2 cellular contexts compared by ENCODE assay signal in the genomic region with DNA sequence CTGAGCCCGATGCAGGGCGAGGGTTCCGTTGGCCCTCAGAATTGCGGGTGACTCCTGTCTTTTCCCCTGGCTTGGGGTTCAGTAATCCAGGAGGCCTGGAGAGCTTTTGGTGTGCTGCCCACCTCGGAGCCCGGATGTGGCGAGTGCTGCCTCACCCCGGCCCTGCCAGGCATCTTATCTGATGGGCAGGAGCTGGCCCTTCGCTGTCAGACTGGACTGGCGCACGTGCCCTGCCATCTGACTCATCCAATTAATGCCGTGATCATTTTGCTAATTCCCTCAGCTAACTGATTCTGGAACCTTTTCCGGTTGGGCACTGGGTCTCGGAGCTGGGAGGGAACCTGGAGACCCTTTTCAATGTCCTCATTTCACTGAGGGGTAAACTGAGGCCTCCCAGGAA.
TF ChIP-seq lines count a peak whose summit lies in the region.

No MANE protein-coding gene starts in this region.

TF ChIP-seq in liver, 16 proteins besides CTCF, POLR2A, EP300 and RAD21:
- TF ChIP-seq RXRA (IDR thresholded peaks at IDR 0.05), result peak in 1 of 2 donors; percentile 57
- TF ChIP-seq HNF4A (conservative IDR thresholded peaks at IDR 0.05), result peak in 1 of 2 donors; percentile 46
- TF ChIP-seq FOXA1 (IDR thresholded peaks at IDR 0.05), result no peak
- TF ChIP-seq, protein P1, sequence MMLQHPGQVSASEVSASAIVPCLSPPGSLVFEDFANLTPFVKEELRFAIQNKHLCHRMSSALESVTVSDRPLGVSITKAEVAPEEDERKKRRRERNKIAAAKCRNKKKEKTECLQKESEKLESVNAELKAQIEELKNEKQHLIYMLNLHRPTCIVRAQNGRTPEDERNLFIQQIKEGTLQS (IDR thresholded peaks at IDR 0.05), result no peak
- TF ChIP-seq JUND (IDR thresholded peaks at IDR 0.05), result peak in 1 of 2 donors; percentile 68
- TF ChIP-seq, protein P2, sequence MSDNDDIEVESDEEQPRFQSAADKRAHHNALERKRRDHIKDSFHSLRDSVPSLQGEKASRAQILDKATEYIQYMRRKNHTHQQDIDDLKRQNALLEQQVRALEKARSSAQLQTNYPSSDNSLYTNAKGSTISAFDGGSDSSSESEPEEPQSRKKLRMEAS (IDR thresholded peaks at IDR 0.05), result peak; percentile 69
- no peak for TF ChIP-seq NR2F2 (IDR thresholded peaks at IDR 0.05)
- TF ChIP-seq, protein P3, sequence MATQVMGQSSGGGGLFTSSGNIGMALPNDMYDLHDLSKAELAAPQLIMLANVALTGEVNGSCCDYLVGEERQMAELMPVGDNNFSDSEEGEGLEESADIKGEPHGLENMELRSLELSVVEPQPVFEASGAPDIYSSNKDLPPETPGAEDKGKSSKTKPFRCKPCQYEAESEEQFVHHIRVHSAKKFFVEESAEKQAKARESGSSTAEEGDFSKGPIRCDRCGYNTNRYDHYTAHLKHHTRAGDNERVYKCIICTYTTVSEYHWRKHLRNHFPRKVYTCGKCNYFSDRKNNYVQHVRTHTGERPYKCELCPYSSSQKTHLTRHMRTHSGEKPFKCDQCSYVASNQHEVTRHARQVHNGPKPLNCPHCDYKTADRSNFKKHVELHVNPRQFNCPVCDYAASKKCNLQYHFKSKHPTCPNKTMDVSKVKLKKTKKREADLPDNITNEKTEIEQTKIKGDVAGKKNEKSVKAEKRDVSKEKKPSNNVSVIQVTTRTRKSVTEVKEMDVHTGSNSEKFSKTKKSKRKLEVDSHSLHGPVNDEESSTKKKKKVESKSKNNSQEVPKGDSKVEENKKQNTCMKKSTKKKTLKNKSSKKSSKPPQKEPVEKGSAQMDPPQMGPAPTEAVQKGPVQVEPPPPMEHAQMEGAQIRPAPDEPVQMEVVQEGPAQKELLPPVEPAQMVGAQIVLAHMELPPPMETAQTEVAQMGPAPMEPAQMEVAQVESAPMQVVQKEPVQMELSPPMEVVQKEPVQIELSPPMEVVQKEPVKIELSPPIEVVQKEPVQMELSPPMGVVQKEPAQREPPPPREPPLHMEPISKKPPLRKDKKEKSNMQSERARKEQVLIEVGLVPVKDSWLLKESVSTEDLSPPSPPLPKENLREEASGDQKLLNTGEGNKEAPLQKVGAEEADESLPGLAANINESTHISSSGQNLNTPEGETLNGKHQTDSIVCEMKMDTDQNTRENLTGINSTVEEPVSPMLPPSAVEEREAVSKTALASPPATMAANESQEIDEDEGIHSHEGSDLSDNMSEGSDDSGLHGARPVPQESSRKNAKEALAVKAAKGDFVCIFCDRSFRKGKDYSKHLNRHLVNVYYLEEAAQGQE (IDR thresholded peaks at IDR 0.05), result no peak
- TF ChIP-seq FOXA2 (IDR thresholded peaks at IDR 0.05), result no peak
- no peak for TF ChIP-seq TAF1 (conservative IDR thresholded peaks at IDR 0.05)
- peak in 1 of 2 donors; percentile 19 for TF ChIP-seq GABPA (IDR thresholded peaks at IDR 0.05 in 1 of 2, conservative IDR thresholded peaks at IDR 0.05 in 1 of 2)
- TF ChIP-seq SP1 (IDR thresholded peaks at IDR 0.05), result no peak
- no peak for TF ChIP-seq HNF4G (IDR thresholded peaks at IDR 0.05)
TF ChIP-seq in liver: peak in this region for 5.

TF ChIP-seq in HepG2, 621 proteins besides CTCF, POLR2A, EP300 and RAD21:
- TF ChIP-seq KDM6A (CRISPR knock-in tag; IDR thresholded peaks at IDR 0.05; ENCODE audit: low read depth), result no peak
